Comparison of ENCODE assay signal across 1 cellular context in genomic region chr2:86429335-86429734, GRCh38.
A peak's percentile ranks its signal among the peaks of the same experiment; 100 is the strongest.
TF ChIP-seq lines count a peak whose summit lies in the region.

No MANE protein-coding gene starts in this region.

TF ChIP-seq in IMR-90, 13 proteins besides CTCF, POLR2A, EP300 and RAD21 (continued from another document):
- TF ChIP-seq MAZ (IDR thresholded peaks at IDR 0.05; ENCODE audit: borderline replicate concordance, low read depth, low read length) (no peak), MAFK (IDR thresholded peaks at IDR 0.05; ENCODE audit: low read depth, low read length) (0 out of 2 replicates have a peak, but pooled peaks have one; percentile 6), MXI1 (IDR thresholded peaks at IDR 0.05; ENCODE audit: borderline replicate concordance, low read depth, low read length) (no peak), CHD1 (IDR thresholded peaks at IDR 0.05; ENCODE audit: low read depth, low read length) (no peak)
TF ChIP-seq in IMR-90: peak in this region for 1.
